32 cellular contexts compared by ENCODE assay signal in genomic region chr11:115613004-115613403, GRCh38.
"Had no signal": no experiment of that assay in that cellular context is flagged by ENCODE, and none has a peak within 500 bp of the region (broad histone marks: within the 10 kb centered on the region; RNA-seq: fewer than 3 reads in every experiment).

No MANE protein-coding gene starts in this region.

- H3K27me3 Mint-ChIP-seq: activated CD4-positive, alpha-beta T cell treated with anti-CD3 and anti-CD28 coated beads, Interleukin-2, amount 10 ng/mL, durations not matched to agents 24 days and 14 days; activated CD8-positive, alpha-beta T cell treated with anti-CD3 and anti-CD28 coated beads for 36 hours; activated naive CD8-positive, alpha-beta T cell treated with anti-CD3 and anti-CD28 coated beads for 36 hours; activated T-helper 17 cell treated with anti-CD3 and anti-CD28 coated beads, Interleukin-2, amount 50 U/mL, for 72 hours had no signal

- H3K4me1 ChIP-seq: Peyer's patch had no signal

- H3K4me2 ChIP-seq: SK-N-SH had no signal

- H3K27ac Mint-ChIP-seq: activated CD4-positive, alpha-beta T cell treated with anti-CD3 and anti-CD28 coated beads, Interleukin-2, amount 10 ng/mL, durations not matched to agents 24 days and 14 days; activated CD8-positive, alpha-beta T cell treated with anti-CD3 and anti-CD28 coated beads for 36 hours; activated naive CD8-positive, alpha-beta T cell treated with anti-CD3 and anti-CD28 coated beads for 36 hours; activated T-cell treated with anti-CD3 and anti-CD28 coated beads, Interleukin-2, amount 50 U/mL, for 72 hours; activated T-helper 17 cell treated with anti-CD3 and anti-CD28 coated beads, Interleukin-2, amount 50 U/mL, for 72 hours; T-helper 1 cell treated with Interleukin-12 subunit alpha and Interleukin-12 subunit beta and Interleukin-4 antibody, amounts not matched to agents 30 μg/mL and 1 μg/mL, for 36 hours; T-helper 2 cell treated with Interferon-gamma antibody and Interleukin-4, amounts not matched to agents 5 μg/mL and 100 μg/mL, for 36 hours had no signal

- FAIRE-seq: TTC549 had no signal

- H3K9ac ChIP-seq: SK-N-SH had no signal

- H3K36me3 ChIP-seq: Peyer's patch, SJSA1 had no signal

- H3K4me1 Mint-ChIP-seq: activated CD4-positive, alpha-beta T cell treated with anti-CD3 and anti-CD28 coated beads, Interleukin-2, amount 10 ng/mL, durations not matched to agents 24 days and 14 days; activated naive CD8-positive, alpha-beta T cell treated with anti-CD3 and anti-CD28 coated beads for 36 hours; activated T-helper 17 cell treated with anti-CD3 and anti-CD28 coated beads, Interleukin-2, amount 50 U/mL, for 72 hours had no signal

- H3K27ac ChIP-seq: Peyer's patch, SJSA1 had no signal

- DNase-seq: activated CD4-positive, alpha-beta T cell treated with anti-CD3 and anti-CD28 coated beads, Interleukin-2, amount 10 ng/mL, durations not matched to agents 24 days and 14 days; activated CD4-positive, alpha-beta T cell treated with anti-CD3 and anti-CD28 coated beads, Interleukin-2, amount 50 U/mL, for 4 hours; activated CD8-positive, alpha-beta T cell treated with anti-CD3 and anti-CD28 coated beads for 36 hours; activated effector memory CD4-positive, alpha-beta T cell treated with anti-CD3 and anti-CD28 coated beads, Interleukin-2, amount 50 U/mL, for 16 hours; activated naive CD4-positive, alpha-beta T cell; activated naive CD4-positive, alpha-beta T cell treated with anti-CD3 and anti-CD28 coated beads, Interleukin-2, amount 50 U/mL, for 16 hours; activated naive CD8-positive, alpha-beta T cell treated with anti-CD3 and anti-CD28 coated beads for 36 hours; activated T-cell treated with anti-CD3 and anti-CD28 coated beads, Interleukin-2, amount 50 U/mL, for 1 hour; activated T-cell treated with anti-CD3 and anti-CD28 coated beads, Interleukin-2, amount 50 U/mL, for 72 hours; amniotic stem cell; aorta; KBM-7; NCI-H1105 treated with DMSO at 0.1 percent for 48 hours; NCI-H1436; NCI-H1694; NCI-H1930; NCI-H2081 treated with DMSO at 0.1 percent for 48 hours; NCI-H345; NCI-H510A; NCI-H526; NCI-H748 treated with DMSO at 0.1 percent for 48 hours; NK-92 treated with Interleukin-12 subunit alpha and Interleukin-12 subunit beta, amount 100 ng/mL, for 24 hours; PC-3; Peyer's patch; RPMI8226; SHP77 treated with DMSO at 0.1 percent for 48 hours; SK-N-SH had no signal

- ATAC-seq: activated CD8-positive, alpha-beta T cell treated with anti-CD3 and anti-CD28 coated beads for 36 hours; activated T-cell treated with anti-CD3 and anti-CD28 coated beads, Interleukin-2, amount 50 U/mL, for 72 hours; activated T-helper 17 cell treated with anti-CD3 and anti-CD28 coated beads, Interleukin-2, amount 50 U/mL, for 72 hours; PC-3 had no signal

- H3K36me3 Mint-ChIP-seq: activated naive CD8-positive, alpha-beta T cell treated with anti-CD3 and anti-CD28 coated beads for 36 hours had no signal

- H3K4me3 Mint-ChIP-seq: activated CD4-positive, alpha-beta T cell treated with anti-CD3 and anti-CD28 coated beads, Interleukin-2, amount 10 ng/mL, durations not matched to agents 24 days and 14 days; activated CD8-positive, alpha-beta T cell treated with anti-CD3 and anti-CD28 coated beads for 36 hours; activated naive CD8-positive, alpha-beta T cell treated with anti-CD3 and anti-CD28 coated beads for 36 hours; activated T-cell treated with anti-CD3 and anti-CD28 coated beads, Interleukin-2, amount 50 U/mL, for 72 hours; activated T-helper 17 cell treated with anti-CD3 and anti-CD28 coated beads, Interleukin-2, amount 50 U/mL, for 72 hours; T-helper 1 cell treated with Interleukin-12 subunit alpha and Interleukin-12 subunit beta and Interleukin-4 antibody, amounts not matched to agents 30 μg/mL and 1 μg/mL, for 36 hours; T-helper 2 cell treated with Interferon-gamma antibody and Interleukin-4, amounts not matched to agents 5 μg/mL and 100 μg/mL, for 36 hours had no signal

- H3K9me2 ChIP-seq: SK-N-SH had no signal

- H3K9me3 Mint-ChIP-seq: activated CD4-positive, alpha-beta T cell treated with anti-CD3 and anti-CD28 coated beads, Interleukin-2, amount 10 ng/mL, durations not matched to agents 24 days and 14 days; activated naive CD8-positive, alpha-beta T cell treated with anti-CD3 and anti-CD28 coated beads for 36 hours; T-helper 2 cell treated with Interferon-gamma antibody and Interleukin-4, amounts not matched to agents 5 μg/mL and 100 μg/mL, for 36 hours had no signal

- H3K27me3 ChIP-seq: Peyer's patch, SJSA1 had no signal

- H3K9me3 ChIP-seq: Peyer's patch, SJSA1, SK-N-SH had no signal

- H3K4me3 ChIP-seq: Peyer's patch, SJSA1 had no signal
